ENCODE assay signal across 1 cellular context in genomic region chr17:10384175-10384574, GRCh38.
TF ChIP-seq lines count a peak whose summit lies in the region.

No MANE protein-coding gene starts in this region.

TF ChIP-seq in IMR-90, 13 proteins besides CTCF, POLR2A, EP300 and RAD21:
- TF ChIP-seq MAZ (IDR thresholded peaks at IDR 0.05; ENCODE audit: borderline replicate concordance, low read depth, low read length), result no peak
- no peak for TF ChIP-seq MAFK (IDR thresholded peaks at IDR 0.05; ENCODE audit: low read depth, low read length)
- TF ChIP-seq MXI1 (IDR thresholded peaks at IDR 0.05; ENCODE audit: borderline replicate concordance, low read depth, low read length), result no peak
- TF ChIP-seq CHD1 (IDR thresholded peaks at IDR 0.05; ENCODE audit: low read depth, low read length), result no peak
- TF ChIP-seq RFX5 (IDR thresholded peaks at IDR 0.05; ENCODE audit: low read depth, low read length), result no peak
- no peak for TF ChIP-seq NFE2L2 (IDR thresholded peaks at IDR 0.05; ENCODE audit: low read depth, low read length)
